13 cellular contexts compared by ENCODE assay signal in genomic region chr5:151153766-151154272, GRCh38. TPM values are rescaled to one million over a fixed set of nuclear protein-coding genes. Genes with fewer than 3 reads are reported as not detected.
A peak's percentile ranks its signal among the peaks of the same experiment; 100 is the strongest.
DNase-seq lines count a peak whose midpoint lies in the region; ATAC-seq, FAIRE-seq and TF ChIP-seq lines count a peak whose summit lies in the region.
"Had no signal": no experiment of that assay in that cellular context is flagged by ENCODE, and none has a peak within 500 bp of the region (broad histone marks: within the 10 kb centered on the region; RNA-seq: fewer than 3 reads in every experiment).

No MANE protein-coding gene starts in this region.

- TF ChIP-seq POLR2A in A549 (IDR thresholded peaks at IDR 0.05; ENCODE audit: low read length) (no peak), body of pancreas (IDR thresholded peaks at IDR 0.05) (no peak)

- H3K27ac ChIP-seq in A549, result no peak overlapping the region
- H3K27ac ChIP-seq in HEK293 (ENCODE audit: extremely low read depth, low read depth, low read length), result no peak overlapping the region
- H3K27ac ChIP-seq in body of pancreas, result no peak overlapping the region
- H3K27ac ChIP-seq: C4-2B had no signal

- H3K9me3 ChIP-seq in A549, result no peaks in the 10 kb centered on the region
- no peaks in the 10 kb centered on the region for H3K9me3 ChIP-seq in HEK293 (ENCODE audit: control insufficient read depth, insufficient read depth, low read depth, low read length)
- no peaks in the 10 kb centered on the region for H3K9me3 ChIP-seq in body of pancreas

- peak overlapping the region; percentile 61 for H3K4me3 Mint-ChIP-seq in activated T-helper 2 cell treated with anti-CD3 and anti-CD28 coated beads, Interferon-gamma antibody, Interleukin-2, Interleukin-4, amounts not matched to agents 10 μg/mL and 5 μg/mL and 100 μg/mL, durations not matched to agents 14 hours and 24 hours and 36 hours (ENCODE audit: low read depth)
- peak overlapping the region; percentile 18 for H3K4me3 Mint-ChIP-seq in natural killer cell
- H3K4me3 Mint-ChIP-seq: H9 had no signal

- peak overlapping the region; percentile 94 for H3K27ac Mint-ChIP-seq in activated T-helper 2 cell treated with anti-CD3 and anti-CD28 coated beads, Interferon-gamma antibody, Interleukin-2, Interleukin-4, amounts not matched to agents 10 μg/mL and 5 μg/mL and 100 μg/mL, durations not matched to agents 14 hours and 24 hours and 36 hours
- peak overlapping the region; percentile 80 to 95 for H3K27ac Mint-ChIP-seq in natural killer cell
- H3K27ac Mint-ChIP-seq: H9 had no signal

- H3K36me3 Mint-ChIP-seq in activated T-helper 2 cell treated with anti-CD3 and anti-CD28 coated beads, Interferon-gamma antibody, Interleukin-2, Interleukin-4, amounts not matched to agents 10 μg/mL and 5 μg/mL and 100 μg/mL, durations not matched to agents 14 hours and 24 hours and 36 hours (ENCODE audit: low read depth), result peaks cover 57% of the 10 kb centered on the region
- no peaks in the 10 kb centered on the region for H3K36me3 Mint-ChIP-seq in natural killer cell

- H3K9me3 Mint-ChIP-seq in activated T-helper 2 cell treated with anti-CD3 and anti-CD28 coated beads, Interferon-gamma antibody, Interleukin-2, Interleukin-4, amounts not matched to agents 10 μg/mL and 5 μg/mL and 100 μg/mL, durations not matched to agents 14 hours and 24 hours and 36 hours, result no peaks in the 10 kb centered on the region
- H3K9me3 Mint-ChIP-seq in natural killer cell, result no peaks in the 10 kb centered on the region
- H3K9me3 Mint-ChIP-seq: H9 had no signal

- ATAC-seq in A549 (no peak), natural killer cell (no peak), body of pancreas (no peak), HG03469 (IDR thresholded peaks at IDR 0.05; ENCODE audit: unreplicated experiment) (no peak), GM18907 (IDR thresholded peaks at IDR 0.05; ENCODE audit: unreplicated experiment) (no peak)

- no peaks in the 10 kb centered on the region for H3K27me3 ChIP-seq in body of pancreas
- H3K27me3 ChIP-seq: dorsolateral prefrontal cortex had no signal

- TF ChIP-seq EP300 in A549 (IDR thresholded peaks at IDR 0.05), result no peak

- TF ChIP-seq CTCF in A549 (IDR thresholded peaks at IDR 0.05) (no peak), HEK293 (tag by site-specific recombination; IDR thresholded peaks at IDR 0.05) (no peak), natural killer cell (IDR thresholded peaks at IDR 0.05) (no peak), body of pancreas (IDR thresholded peaks at IDR 0.05) (no peak)

- no peak for TF ChIP-seq RAD21 in A549 (conservative IDR thresholded peaks at IDR 0.05 in 1 of 2, IDR thresholded peaks at IDR 0.05 in 1 of 2)

- H3K36me3 ChIP-seq in HEK293 (ENCODE audit: control insufficient read depth in 2 of 2, insufficient read depth in 1 of 2, low read length in 2 of 2) (peaks cover 0 to 3% of the 10 kb centered on the region in 2 experiments; a peak in 1 of 3 replicates), body of pancreas (replicated peaks in 1 of 2; ENCODE audit: insufficient read depth in 1 of 2, low read depth in 2 of 2) (no peaks in the 10 kb centered on the region)

- no peak overlapping the region for H3K4me2 ChIP-seq in A549

- H3K4me1 ChIP-seq in A549, result peaks cover 17% of the 10 kb centered on the region
- peaks cover 29% of the 10 kb centered on the region for H3K4me1 ChIP-seq in HEK293 (ENCODE audit: control insufficient read depth, insufficient read depth, low read length)
- H3K4me1 ChIP-seq in body of pancreas, result peaks cover 66% of the 10 kb centered on the region

- FAIRE-seq in A549 (lab: Jason Lieb, UNC), result no peak

- WGBS in A549 (ENCODE audit: missing lambda C conversion rate), result 86% methylated on average over 3 of the region's 3 CpGs
- 74% methylated on average over 3 of the region's 3 CpGs for WGBS in body of pancreas, 2 donors

- H3K4me3 ChIP-seq in A549, result no peak overlapping the region
- H3K4me3 ChIP-seq in HEK293 (ENCODE audit: low read depth, low read length), result no peak overlapping the region
- no peak overlapping the region for H3K4me3 ChIP-seq in body of pancreas

- H3K27me3 Mint-ChIP-seq in activated T-helper 2 cell treated with anti-CD3 and anti-CD28 coated beads, Interferon-gamma antibody, Interleukin-2, Interleukin-4, amounts not matched to agents 10 μg/mL and 5 μg/mL and 100 μg/mL, durations not matched to agents 14 hours and 24 hours and 36 hours (ENCODE audit: low read depth), result no peaks in the 10 kb centered on the region
- H3K27me3 Mint-ChIP-seq in natural killer cell (ENCODE audit: low read depth in 2 of 2), result no peaks in the 10 kb centered on the region

- intact Hi-C loops in activated T-helper 2 cell treated with anti-CD3 and anti-CD28 coated beads, Interferon-gamma antibody, Interleukin-2, Interleukin-4, amounts not matched to agents 10 μg/mL and 5 μg/mL and 100 μg/mL, durations not matched to agents 14 hours and 24 hours and 36 hours (cut with micrococcal nuclease), result loop anchor here (1.0 to 10.0 kb wide), 7 partner anchors 13 to 699 kb away; partner anchors contain the start of genes ATOX1 and GM2A
- intact Hi-C loops in natural killer cell (cut with micrococcal nuclease) (loop anchor here (10.0 kb wide), 1 partner anchor 61 kb away; no protein-coding TSS in a partner anchor), body of pancreas (cut with DNase I) (no loop called here)

- POLR2A ChIA-PET in A549 (lab: Yijun Ruan, JAX) (no interaction called here), HEK293 (lab: Yijun Ruan, JAX) (no interaction called here)

- DNase-seq in A549 (ENCODE audit: low read depth in 1 of 2, low spot score in 1 of 2) (no peak), natural killer cell (no peak), body of pancreas (no peak), NCI-H128 (lab: John Stamatoyannopoulos, UW; ENCODE audit: unreplicated experiment) (no peak)
- DNase-seq in activated T-helper 2 cell treated with anti-CD3 and anti-CD28 coated beads, Interferon-gamma antibody, Interleukin-2, Interleukin-4, amounts not matched to agents 10 μg/mL and 5 μg/mL and 100 μg/mL, durations not matched to agents 14 hours and 24 hours and 36 hours (ENCODE audit: low spot score), result no peak
- DNase-seq: activated CD4-positive, CD25-positive, alpha-beta regulatory T cell treated with anti-CD3 and anti-CD28 coated beads, Interleukin-2, amount 50 U/mL, for 72 hours; dorsolateral prefrontal cortex; H9; NCI-H1436 had no signal

- peaks cover 76% of the 10 kb centered on the region for H3K4me1 Mint-ChIP-seq in activated T-helper 2 cell treated with anti-CD3 and anti-CD28 coated beads, Interferon-gamma antibody, Interleukin-2, Interleukin-4, amounts not matched to agents 10 μg/mL and 5 μg/mL and 100 μg/mL, durations not matched to agents 14 hours and 24 hours and 36 hours (ENCODE audit: low read depth)
- peaks cover 89 to 97% of the 10 kb centered on the region in 2 donors for H3K4me1 Mint-ChIP-seq in natural killer cell

- CTCF ChIA-PET in A549 (lab: Yijun Ruan, JAX) (interaction anchor here (1.0 to 2.5 kb wide), 2 partner anchors 11 to 152 kb away, joined by 3 to 8 read pairs; no protein-coding TSS in a partner anchor), HEK293 (lab: Yijun Ruan, JAX) (interaction anchor here (1.9 kb wide), 1 partner anchor 102 kb away, joined by 4 read pairs; no protein-coding TSS in a partner anchor)

TF ChIP-seq in A549, 52 proteins besides CTCF, POLR2A, EP300 and RAD21:
- no peak for TF ChIP-seq FOSL2 (IDR thresholded peaks at IDR 0.05)
- TF ChIP-seq FOSL2 (CRISPR knock-in tag; IDR thresholded peaks at IDR 0.05), result peak; percentile 34; the same call in 1 of the 2 replicates
- TF ChIP-seq EHF (CRISPR knock-in tag; IDR thresholded peaks at IDR 0.05), result no peak
- TF ChIP-seq EHMT2 (IDR thresholded peaks at IDR 0.05; ENCODE audit: low read depth), result no peak

TF ChIP-seq in HEK293, 187 proteins besides CTCF, POLR2A, EP300 and RAD21:
- TF ChIP-seq ZNF302 (tag by site-specific recombination; IDR thresholded peaks at IDR 0.05; ENCODE audit: low read depth) (no peak), ZFHX2 (tag by site-specific recombination; conservative IDR thresholded peaks at IDR 0.05) (peak; percentile 50; the same call in 1 of the 2 replicates), EGR2 (tag by site-specific recombination; IDR thresholded peaks at IDR 0.05; ENCODE audit: low read depth) (peak; percentile 56), KLF7 (tag by site-specific recombination; IDR thresholded peaks at IDR 0.05; ENCODE audit: borderline replicate concordance) (no peak), ZNF184 (tag by site-specific recombination; IDR thresholded peaks at IDR 0.05) (no peak), PRDM4 (tag by site-specific recombination; IDR thresholded peaks at IDR 0.05) (no peak)
TF ChIP-seq in HEK293: peak in this region for 2.

RNA-seq across cellular contexts. Expression of gene ANXA6, which starts 3.8 kb away (rescaled TPM):
- polyA plus RNA-seq in A549 (2011; rRNA removed) (32.4 and 34.9 TPM in 2 replicates), A549 (2017; fragmentation: RNase III; extraction: RNeasy Plus Mini Kit Qiagen cat#74134 plus additional on column Dnase treatment) (44.6 to 55.7 TPM (median 53.0 TPM) in 3 replicates)
- polyA plus RNA-seq in A549 (2012; cell fraction: cytosol; rRNA removed), result 25.2 and 30.8 TPM in 2 replicates
- polyA plus RNA-seq in A549 (2012; cell fraction: nucleus; rRNA removed), result 29.6 and 37.0 TPM in 2 replicates
- polyA minus RNA-seq in A549 (2011; rRNA and poly(A)+ RNA removed), result 54.1 and 59.1 TPM in 2 replicates
- 560 and 569 TPM in 2 replicates for total RNA-seq in activated T-helper 2 cell treated with anti-CD3 and anti-CD28 coated beads, Interferon-gamma antibody, Interleukin-2, Interleukin-4, amounts not matched to agents 10 μg/mL and 5 μg/mL and 100 μg/mL, durations not matched to agents 14 hours and 24 hours and 36 hours
- total RNA-seq in natural killer cell (100 to 1,000 TPM; 504 to 629 (median 535) TPM), body of pancreas (10 to 100 TPM; 60.3 to 60.4 TPM)
